Comparison of ENCODE assay signal across 10 cellular contexts in the genomic region with DNA sequence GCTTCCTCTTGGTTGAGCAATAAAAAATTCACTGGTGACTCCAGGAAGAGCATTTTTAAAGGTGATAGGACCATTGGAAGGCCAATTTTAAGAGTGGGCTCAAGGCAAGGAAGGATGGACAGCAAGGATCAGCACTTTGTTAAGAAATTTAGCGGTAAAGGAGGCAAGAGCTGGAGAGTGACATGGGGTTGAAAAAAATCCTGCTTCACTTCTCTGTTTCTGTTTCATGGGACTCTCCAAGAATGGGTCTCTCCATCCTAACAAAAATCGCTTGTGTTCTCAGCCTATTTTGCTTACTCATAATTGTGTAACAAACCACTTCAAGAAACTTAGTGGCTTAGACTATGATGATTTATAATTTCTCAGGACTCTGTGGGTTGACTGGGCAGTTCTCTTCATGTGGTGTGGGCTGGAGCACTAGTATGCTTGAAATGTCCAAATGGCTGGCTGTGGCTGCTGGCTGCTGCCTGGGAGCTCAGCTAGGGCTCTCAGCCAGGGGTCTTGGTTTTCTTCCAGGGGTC. TPM values are rescaled to one million over a fixed set of nuclear protein-coding genes. Genes with fewer than 3 reads are reported as not detected.
DNase-seq lines count a peak whose midpoint lies in the region; ATAC-seq and TF ChIP-seq lines count a peak whose summit lies in the region.
"Had no signal": no experiment of that assay in that cellular context is flagged by ENCODE, and none has a peak within 500 bp of the region (broad histone marks: within the 10 kb centered on the region; RNA-seq: fewer than 3 reads in every experiment).

No MANE protein-coding gene starts in this region.

- H3K4me1 ChIP-seq in RWPE2 (ENCODE audit: insufficient read depth, poor library complexity, severe bottlenecking) (peaks cover 23% of the 10 kb centered on the region), foreskin keratinocyte (peaks cover 23% of the 10 kb centered on the region)

- peak overlapping the region; percentile 81 for H3K27ac ChIP-seq in RWPE2 (ENCODE audit: poor library complexity, severe bottlenecking)
- H3K27ac ChIP-seq in foreskin keratinocyte, result peak overlapping the region; percentile 80

- TF ChIP-seq CTCF in AG10803 (conservative IDR thresholded peaks at IDR 0.05; ENCODE audit: low read length) (no peak), RWPE2 (IDR thresholded peaks at IDR 0.05; ENCODE audit: poor library complexity, severe bottlenecking) (no peak), foreskin keratinocyte (conservative IDR thresholded peaks at IDR 0.05) (no peak)

- H3K36me3 ChIP-seq in RWPE2 (ENCODE audit: low read depth), result no peaks in the 10 kb centered on the region

- H3K27me3 ChIP-seq in RWPE2 (ENCODE audit: insufficient read depth, poor library complexity, severe bottlenecking), result no peaks in the 10 kb centered on the region
- H3K27me3 ChIP-seq in foreskin keratinocyte, result no peaks in the 10 kb centered on the region

- H3K4me3 ChIP-seq in AG10803 (ENCODE audit: low read length) (no peak overlapping the region), RWPE2 (ENCODE audit: severe bottlenecking) (no peak overlapping the region)

- peak; percentile 70 for ATAC-seq in RWPE2 (ENCODE audit: low read depth)
- peak; percentile 43 for ATAC-seq in foreskin keratinocyte

- peaks cover 2% of the 10 kb centered on the region for H3K9me3 ChIP-seq in RWPE2 (ENCODE audit: severe bottlenecking)

- DNase-seq in AG10803 (ENCODE audit: low read depth) (peak; percentile 95), HCEC 1CT (peak; percentile 79), RWPE2 (ENCODE audit: low spot score) (no peak), foreskin keratinocyte (peak; percentile 73 to 80), cortex of kidney (lab: John Stamatoyannopoulos, UW) (no peak), NCI-H2227 (lab: John Stamatoyannopoulos, UW; ENCODE audit: unreplicated experiment) (no peak), NCI-H1417 treated with DMSO at 0.1 percent for 48 hours (lab: John Stamatoyannopoulos, UW) (no peak)
- DNase-seq in stimulated activated CD4-positive, alpha-beta T cell treated with anti-CD3 and anti-CD28 coated beads, Interleukin-15, amount 100 ng/mL, for 24 hours, result no peak
- DNase-seq: activated CD4-positive, alpha-beta memory T cell treated with anti-CD3 and anti-CD28 coated beads, Interleukin-2, amount 10 ng/mL, durations not matched to agents 7 days and 5 days; DMS53 had no signal

RNA-seq across cellular contexts. Expression of gene ZNRF2, which starts 59.8 kb away (rescaled TPM):
- 7.3 and 8.2 TPM in 2 replicates for total RNA-seq in foreskin keratinocyte
- 3.7 and 4.3 TPM in 2 replicates for polyA plus RNA-seq in foreskin keratinocyte

Comparison
In these comparisons a context has a peak if more than half of its experiments do, and no peak if none do; other contexts are left out.
1. DNase-seq: peak in AG10803 (single experiment), HCEC 1CT (single experiment) and foreskin keratinocyte (2 of 2); none in RWPE2 (single experiment), stimulated activated CD4-positive, alpha-beta T cell treated with anti-CD3 and anti-CD28 coated beads, Interleukin-15, amount 100 ng/mL, for 24 hours (single experiment), cortex of kidney (single experiment), NCI-H2227 (single experiment) and NCI-H1417 treated with DMSO at 0.1 percent for 48 hours (single experiment).